Comparison of ENCODE assay signal across 18 cellular contexts in the genomic region with DNA sequence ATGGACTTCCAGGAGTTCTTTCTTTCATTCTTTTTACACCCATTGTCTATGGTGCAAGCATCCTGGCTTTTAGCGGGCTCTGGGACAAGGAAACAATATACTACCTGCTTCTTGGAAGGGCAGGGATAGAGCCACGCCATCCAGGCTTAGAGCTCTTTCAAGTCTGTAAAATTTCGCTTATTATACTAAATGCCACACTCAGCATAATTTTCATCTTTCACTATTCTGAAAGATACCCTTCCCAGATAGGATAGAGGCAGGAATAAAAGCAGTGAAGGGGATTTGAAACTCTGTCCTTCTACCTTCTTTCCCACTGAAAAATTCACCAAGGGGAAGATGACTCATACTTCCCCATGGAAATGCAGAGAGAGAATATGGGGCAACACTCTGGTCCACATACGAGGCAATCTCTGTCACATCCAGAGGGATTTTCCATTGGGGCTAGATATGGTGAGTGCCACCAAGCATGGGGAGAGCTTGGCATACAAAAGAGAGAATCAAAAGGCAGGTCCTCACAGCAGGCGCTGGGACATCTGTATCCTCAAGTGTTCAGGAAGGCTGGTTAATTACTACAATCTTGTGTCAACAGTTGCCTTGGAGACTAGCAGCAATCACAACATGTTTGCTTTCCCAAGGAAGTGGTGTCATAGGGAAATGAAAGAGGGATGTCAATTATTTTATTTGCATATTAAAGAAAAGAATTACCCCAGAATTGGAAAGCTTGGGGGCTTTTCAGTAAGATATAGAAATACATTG.
A peak's percentile ranks its signal among the peaks of the same experiment; 100 is the strongest.
DNase-seq lines count a peak whose midpoint lies in the region; TF ChIP-seq lines count a peak whose summit lies in the region.
"Had no signal": no experiment of that assay in that cellular context is flagged by ENCODE, and none has a peak within 500 bp of the region (broad histone marks: within the 10 kb centered on the region; RNA-seq: fewer than 3 reads in every experiment).

No MANE protein-coding gene starts in this region.

- H3K27me3 ChIP-seq in left ventricle myocardium inferior (ENCODE audit: low read depth): no peaks in the 10 kb centered on the region
- H3K27me3 ChIP-seq: neutrophil, SJCRH30, suprapubic skin had no signal

- H3K27ac ChIP-seq in mesodermal cell (ENCODE audit: low read depth, low read length, severe bottlenecking): peak overlapping the region; percentile 79
- no peak overlapping the region for H3K27ac ChIP-seq in left ventricle myocardium inferior (replicated peaks)
- H3K27ac ChIP-seq: 22Rv1, neutrophil, SJCRH30, suprapubic skin had no signal

- intact Hi-C loops in left ventricle myocardium inferior (cut with micrococcal nuclease): no loop called here

- WGBS in mesodermal cell (ENCODE audit: insufficient coverage in 2 of 2), 2 experiments: 62 to 89% methylated on average over 3 of the region's 5 CpGs

- H3K36me3 ChIP-seq in mesodermal cell (ENCODE audit: control insufficient read depth, insufficient read depth, low read length) (no peaks in the 10 kb centered on the region), left ventricle myocardium inferior (no peaks in the 10 kb centered on the region)
- H3K36me3 ChIP-seq: neutrophil, SJCRH30, suprapubic skin had no signal

- H3K4me1 ChIP-seq in mesodermal cell (ENCODE audit: control insufficient read depth, insufficient read depth, low read length, poor library complexity, severe bottlenecking): no peaks in the 10 kb centered on the region
- H3K4me1 ChIP-seq in left ventricle myocardium inferior: peaks cover 9% of the 10 kb centered on the region
- H3K4me1 ChIP-seq: suprapubic skin had no signal

- DNase-seq in DMS 273 (lab: John Stamatoyannopoulos, UW; ENCODE audit: unreplicated experiment): peak; percentile 38
- DNase-seq in DMS 273 treated with DMSO at 0.1 percent for 48 hours (lab: John Stamatoyannopoulos, UW): no peak
- DNase-seq in NCI-H2029 (lab: John Stamatoyannopoulos, UW): peak; percentile 84
- DNase-seq in SHP77 treated with DMSO at 0.1 percent for 48 hours (lab: John Stamatoyannopoulos, UW): peak; percentile 66
- DNase-seq in RPMI8226: no peak
- DNase-seq in T-helper 9 cell: no peak
- DNase-seq in left ventricle myocardium inferior: no peak
- DNase-seq: activated CD4-positive, alpha-beta T cell treated with anti-CD3 and anti-CD28 coated beads for 36 hours; activated naive CD4-positive, alpha-beta T cell treated with anti-CD3 and anti-CD28 coated beads, Interleukin-2, amount 50 U/mL, for 16 hours; CD4-positive, alpha-beta T cell; right cardiac atrium; SJCRH30; stimulated activated CD4-positive, alpha-beta T cell treated with anti-CD3 and anti-CD28 coated beads, Interleukin-1b, Interleukin-23, amount 100 ng/mL, for 48 hours had no signal

- no peak for TF ChIP-seq CTCF in left ventricle myocardium inferior (IDR thresholded peaks at IDR 0.05; ENCODE audit: borderline replicate concordance)

- H3K4me3 ChIP-seq in mesodermal cell (ENCODE audit: extremely low read depth, insufficient read depth, low read length, poor library complexity, severe bottlenecking) (no peak overlapping the region), left ventricle myocardium inferior (no peak overlapping the region)
- H3K4me3 ChIP-seq: GM12878, SJCRH30, suprapubic skin had no signal

- H3K9me3 ChIP-seq in mesodermal cell (ENCODE audit: control insufficient read depth, low read length) (no peaks in the 10 kb centered on the region), left ventricle myocardium inferior (replicated peaks) (no peaks in the 10 kb centered on the region)
- H3K9me3 ChIP-seq: neutrophil, suprapubic skin had no signal

Comparison
In these comparisons a context has a peak if more than half of its experiments do, and no peak if none do; other contexts are left out.
1. DNase-seq: peak in DMS 273 (single experiment), NCI-H2029 (single experiment) and SHP77 treated with DMSO at 0.1 percent for 48 hours (single experiment); none in DMS 273 treated with DMSO at 0.1 percent for 48 hours (single experiment), RPMI8226 (single experiment), T-helper 9 cell (single experiment) and left ventricle myocardium inferior (single experiment).